ENCODE assay signal across 7 cellular contexts in the genomic region with DNA sequence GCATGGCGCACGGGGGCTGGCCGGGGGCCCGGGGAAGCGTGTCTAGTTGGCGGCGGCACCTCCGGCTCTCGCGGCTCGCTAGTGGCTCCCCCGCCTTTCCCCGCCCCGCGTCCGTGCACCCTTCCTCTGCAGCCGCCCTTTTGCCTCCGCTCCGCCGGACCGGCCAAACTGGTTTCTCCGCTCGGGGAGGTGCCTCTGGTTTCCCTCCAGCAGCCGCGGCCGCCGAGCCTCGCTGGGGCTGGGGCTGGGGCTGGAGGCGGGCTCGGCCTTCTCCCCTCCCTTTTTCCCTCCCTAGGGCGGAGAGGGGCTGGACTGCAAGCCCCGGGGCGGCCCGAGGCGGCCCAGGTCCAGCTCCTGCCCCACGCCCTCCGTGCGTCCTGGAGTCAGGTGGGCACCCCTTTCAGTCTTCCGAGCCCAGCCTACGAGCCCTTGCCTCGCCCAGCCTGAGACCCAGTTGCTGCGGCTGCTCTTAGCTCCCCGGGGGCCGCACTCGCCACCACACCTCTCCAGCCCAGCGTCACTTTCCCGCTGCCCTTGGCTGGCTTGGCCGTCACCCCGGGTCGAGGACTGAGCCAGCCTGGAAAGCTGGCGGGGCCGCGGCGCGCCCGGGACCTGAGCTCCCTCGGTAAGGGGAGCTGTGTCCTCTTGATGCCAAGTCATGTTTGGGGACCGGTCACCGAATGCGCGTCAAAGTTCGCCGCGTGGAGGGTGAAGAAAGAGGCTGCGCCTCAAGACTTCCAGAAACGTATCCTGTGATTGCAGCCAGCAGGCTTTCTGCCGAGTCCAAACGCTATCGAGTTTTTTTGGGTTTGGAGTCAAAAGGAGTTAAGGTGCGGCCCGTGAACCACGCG. TPM values are rescaled to one million over a fixed set of nuclear protein-coding genes. Genes with fewer than 3 reads are reported as not detected.
A peak's percentile ranks its signal among the peaks of the same experiment; 100 is the strongest.
DNase-seq lines count a peak whose midpoint lies in the region; ATAC-seq and TF ChIP-seq lines count a peak whose summit lies in the region.

ATP8B1 (minus strand) TSS at position 197 of the 851 bp plus-strand sequence. CDS start 71,508 bp downstream, outside the sequence.

- H3K9me3 ChIP-seq in PC-3 (ENCODE audit: low read length) (no peaks in the 10 kb centered on the region), endodermal cell (ENCODE audit: control insufficient read depth, low read length) (no peaks in the 10 kb centered on the region), tibial artery (no peaks in the 10 kb centered on the region)

- WGBS in endodermal cell (ENCODE audit: insufficient coverage in 1 of 2, insufficient read length in 1 of 2), 2 experiments, result 4 to 15% methylated on average over 24 to 73 of the region's 73 CpGs

- H3K4me2 ChIP-seq in PC-3 (ENCODE audit: low read length), result peak within 1 kb of the TSS; percentile 94

- peaks cover 52% of the 10 kb centered on the region for H3K79me2 ChIP-seq in PC-3 (ENCODE audit: low read length)

- H3K27me3 ChIP-seq in PC-3 (ENCODE audit: low read length) (no peaks in the 10 kb centered on the region), endodermal cell (ENCODE audit: control insufficient read depth, insufficient read depth, low read length, poor library complexity, severe bottlenecking) (peaks cover 55% of the 10 kb centered on the region), tibial artery (no peaks in the 10 kb centered on the region)

- H3K9me2 ChIP-seq in PC-3 (replicated peaks; ENCODE audit: low read length), result no peaks in the 10 kb centered on the region

- H3K4me3 ChIP-seq in PC-3 (ENCODE audit: low read length) (peak within 1 kb of the TSS; percentile 79), endodermal cell (ENCODE audit: low read length) (peak within 1 kb of the TSS; percentile 83), tibial artery (peak within 1 kb of the TSS; percentile 77 to 97)

- peaks cover 8% of the 10 kb centered on the region for H3F3A ChIP-seq in PC-3 (ENCODE audit: low read length, unreplicated experiment)

- peaks cover 47% of the 10 kb centered on the region for H3K4me1 ChIP-seq in PC-3 (ENCODE audit: insufficient read depth, low read length)
- peaks cover 6% of the 10 kb centered on the region for H3K4me1 ChIP-seq in endodermal cell (ENCODE audit: control insufficient read depth, insufficient read depth, low read length)
- peaks cover 0 to 46% (median 27%) of the 10 kb centered on the region in 4 donors for H3K4me1 ChIP-seq in tibial artery

- TF ChIP-seq CTCF in GM10266 (IDR thresholded peaks at IDR 0.05; ENCODE audit: control insufficient read depth, insufficient read depth, low read depth, missing control alignments) (no peak), PC-3 (conservative IDR thresholded peaks at IDR 0.05; ENCODE audit: low read depth, low read length) (no peak), endodermal cell (conservative IDR thresholded peaks at IDR 0.05) (no peak), tibial artery (IDR thresholded peaks at IDR 0.05) (peak in 1 of 2 experiments; percentile 47)

- DNase-seq in GM10266 (ENCODE audit: extremely low spot score) (peak; percentile 44), PC-3 (peak; percentile 96), endodermal cell (peak; percentile 97), lung microvascular endothelial cell (ENCODE audit: low read depth in 2 of 2) (peak; percentile 78 to 82), tibial artery (peak; percentile 67 to 92)

- H3K27ac Mint-ChIP-seq in endodermal cell, result peak within 1 kb of the TSS; percentile 61

- ATAC-seq in HG02798 (IDR thresholded peaks at IDR 0.05; ENCODE audit: poor library complexity, unreplicated experiment), result peak; percentile 58
- ATAC-seq in PC-3, result peak; percentile 75
- ATAC-seq in HG03025 (IDR thresholded peaks at IDR 0.05; ENCODE audit: low FRiP score, unreplicated experiment), result no peak

- H3K9me3 Mint-ChIP-seq in endodermal cell, result no peaks in the 10 kb centered on the region

- peak within 1 kb of the TSS; percentile 81 for H3K4me3 Mint-ChIP-seq in endodermal cell

- H3K36me3 ChIP-seq in PC-3 (ENCODE audit: low read depth, low read length), result no peaks in the 10 kb centered on the region
- no peaks in the 10 kb centered on the region for H3K36me3 ChIP-seq in endodermal cell (ENCODE audit: control insufficient read depth, insufficient read depth, low read length)
- no peaks in the 10 kb centered on the region for H3K36me3 ChIP-seq in tibial artery

- H3K4me1 Mint-ChIP-seq in endodermal cell, result peaks cover 12% of the 10 kb centered on the region

- peaks cover 27% of the 10 kb centered on the region for H3K27me3 Mint-ChIP-seq in endodermal cell (ENCODE audit: insufficient read depth)

- CTCF ChIA-PET in PC-3 (lab: Charles Lee), result no interaction called here

- BruUV-seq in PC-3 (replicated peaks; lab: Mats Ljungman, UMichigan), result TSS peak; percentile 61

- H2AFZ ChIP-seq in PC-3 (ENCODE audit: low read length), result peak within 1 kb of the TSS; percentile 86

- H3K27ac ChIP-seq in PC-3 (ENCODE audit: low read length) (peak within 1 kb of the TSS; percentile 72), endodermal cell (ENCODE audit: low read depth, low read length) (no peak within 1 kb of the TSS), tibial artery (peak within 1 kb of the TSS; percentile 95 to 97)

- H3K9ac ChIP-seq in PC-3 (ENCODE audit: low read length) (peak within 1 kb of the TSS; percentile 88), endodermal cell (ENCODE audit: extremely low read depth, low read length, poor library complexity, severe bottlenecking) (no peak within 1 kb of the TSS)

- POLR2A ChIA-PET in PC-3 (lab: Charles Lee; ENCODE audit: unreplicated experiment), result interaction anchor here (0.6 kb wide), 1 partner anchor 1305 kb away, joined by 5 read pairs; no protein-coding TSS in a partner anchor

- peaks cover 14% of the 10 kb centered on the region; the same call in 1 of the 2 replicates for H4K20me1 ChIP-seq in PC-3 (ENCODE audit: low read length)

- intact Hi-C loops in PC-3 (cut with micrococcal nuclease) (loop anchor here (1.0 to 2.0 kb wide), 2 partner anchors 57 to 241 kb away; partner anchors contain the start of gene NEDD4L), tibial artery (cut with DNase I; ENCODE audit: low total_unique reads) (loop anchor here (10.0 kb wide), 1 partner anchor 69 kb away; no protein-coding TSS in a partner anchor)

- H3K36me3 Mint-ChIP-seq in endodermal cell (ENCODE audit: low read depth), result no peaks in the 10 kb centered on the region

RNA-seq across cellular contexts. Expression of gene ATP8B1, which starts in this region (rescaled TPM):
- total RNA-seq in PC-3 (2014; rRNA removed) (18.4 and 24.8 TPM in 2 replicates), endodermal cell (10 to 100 TPM in 1 of 2 donors, 1 to 10 TPM in 1; 1.7 to 13.5 TPM), lung microvascular endothelial cell (10.5 and 33.3 TPM in 2 replicates)
- polyA plus RNA-seq in endodermal cell (2013, experiment 1 of 2), result 0.32 TPM
- polyA plus RNA-seq in endodermal cell (2013, experiment 2 of 2), result 0.37 TPM

Comparison
In these comparisons a context has a peak if more than half of its experiments do, and no peak if none do; other contexts are left out.
1. DNase-seq: peak in every context shown above with its lines; median percentile 97 in endodermal cell; 96 in PC-3; 80 in lung microvascular endothelial cell; 80 in tibial artery; 44 in GM10266.